ENCODE assay signal across 13 cellular contexts in genomic region chr10:79404690-79405131, GRCh38. TPM values are rescaled to one million over a fixed set of nuclear protein-coding genes. Genes with fewer than 3 reads are reported as not detected.
A peak's percentile ranks its signal among the peaks of the same experiment; 100 is the strongest.
DNase-seq lines count a peak whose midpoint lies in the region; TF ChIP-seq lines count a peak whose summit lies in the region.
"Had no signal": no experiment of that assay in that cellular context is flagged by ENCODE, and none has a peak within 500 bp of the region (broad histone marks: within the 10 kb centered on the region; RNA-seq: fewer than 3 reads in every experiment).

No MANE protein-coding gene starts in this region.

- H3K27ac ChIP-seq in RWPE1 (peak overlapping the region; percentile 13; the same call in 1 of the 2 replicates), cardiac muscle cell (peak overlapping the region; percentile 92), transverse colon (no peak overlapping the region)
- H3K27ac ChIP-seq in CD4-positive, alpha-beta memory T cell (ENCODE audit: low read depth, low read length), result no peak overlapping the region

- H3K36me3 ChIP-seq in cardiac muscle cell (no peaks in the 10 kb centered on the region), transverse colon (no peaks in the 10 kb centered on the region)
- H3K36me3 ChIP-seq in CD4-positive, alpha-beta memory T cell (ENCODE audit: insufficient read depth, low read length), result no peaks in the 10 kb centered on the region

- peaks cover 5% of the 10 kb centered on the region for H3K27me3 Mint-ChIP-seq in nephron progenitor cell (ENCODE audit: low read depth, poor library complexity)
- no peaks in the 10 kb centered on the region for H3K27me3 Mint-ChIP-seq in CD4-positive, alpha-beta memory T cell
- H3K27me3 Mint-ChIP-seq: activated CD8-positive, alpha-beta T cell treated with anti-CD3 and anti-CD28 coated beads for 36 hours had no signal

- no peak for DNase-seq in RWPE1 (ENCODE audit: low spot score)
- no peak for DNase-seq in cardiac muscle cell (ENCODE audit: low read depth in 1 of 2, low spot score in 1 of 2)
- DNase-seq in nephron progenitor cell, result no peak
- peak; percentile 4 for DNase-seq in transverse colon
- no peak for DNase-seq in activated CD8-positive, alpha-beta memory T cell treated with anti-CD3 and anti-CD28 coated beads for 24 hours
- DNase-seq in activated CD4-positive, alpha-beta T cell treated with anti-CD3 and anti-CD28 coated beads for 48 hours, result no peak
- no peak for DNase-seq in HuH-7.5 (ENCODE audit: low spot score)
- no peak for DNase-seq in CD4-positive, alpha-beta memory T cell
- DNase-seq: activated CD8-positive, alpha-beta T cell treated with anti-CD3 and anti-CD28 coated beads for 36 hours; activated naive CD4-positive, alpha-beta T cell treated with Interleukin-2 at 50 U/mL for 16 hours; MG63; stimulated activated CD4-positive, alpha-beta T cell treated with anti-CD3 and anti-CD28 coated beads, Interleukin-4, amount 100 ng/mL, for 1 hour; stimulated activated naive CD8-positive, alpha-beta T cell treated with anti-CD3 and anti-CD28 coated beads, Interleukin-15, amount 100 ng/mL, for 72 hours had no signal

- no peak for TF ChIP-seq EP300 in transverse colon (IDR thresholded peaks at IDR 0.05; ENCODE audit: low read depth)

- in situ Hi-C loops in transverse colon (cut with MboI; ENCODE audit: low pct_ligation_motif_present in 1 of 4, low pct_unique_long_range_greater_than_20kb in 1 of 4, low sequenced_read_pairs in 3 of 4), result no loop called here

- no peaks in the 10 kb centered on the region for H3K9me3 Mint-ChIP-seq in nephron progenitor cell
- no peaks in the 10 kb centered on the region for H3K9me3 Mint-ChIP-seq in CD4-positive, alpha-beta memory T cell
- H3K9me3 Mint-ChIP-seq: activated CD8-positive, alpha-beta T cell treated with anti-CD3 and anti-CD28 coated beads for 36 hours; stimulated activated naive CD8-positive, alpha-beta T cell treated with anti-CD3 and anti-CD28 coated beads, Interleukin-15, amount 100 ng/mL, for 72 hours had no signal

- H3K4me3 Mint-ChIP-seq in nephron progenitor cell, result peak overlapping the region; percentile 68
- H3K4me3 Mint-ChIP-seq in CD4-positive, alpha-beta memory T cell, result no peak overlapping the region
- H3K4me3 Mint-ChIP-seq: activated CD8-positive, alpha-beta T cell treated with anti-CD3 and anti-CD28 coated beads for 36 hours; stimulated activated naive CD8-positive, alpha-beta T cell treated with anti-CD3 and anti-CD28 coated beads, Interleukin-15, amount 100 ng/mL, for 72 hours had no signal

- 49% methylated on average over 5 of the region's 5 CpGs; no CpG with 5 or more reads in 1 of the 2 donors for WGBS in transverse colon (ENCODE audit: low coverage in 1 of 2), 2 donors

- intact Hi-C loops in transverse colon (cut with DNase I; ENCODE audit: low total_unique reads), result loop anchor here (5.0 kb wide), 1 partner anchor 38 kb away; no protein-coding TSS in a partner anchor
- intact Hi-C loops in CD4-positive, alpha-beta memory T cell (cut with micrococcal nuclease), result no loop called here

- H3K4me3 ChIP-seq in cardiac muscle cell (no peak overlapping the region), transverse colon (no peak overlapping the region)
- H3K4me3 ChIP-seq in CD4-positive, alpha-beta memory T cell (ENCODE audit: low read length in 2 of 2), result no peak overlapping the region
- H3K4me3 ChIP-seq: MG63 had no signal

- POLR2A ChIA-PET in RWPE1 (lab: Yijun Ruan, JAX; ENCODE audit: low non-redundant PET), result no interaction called here
- POLR2A ChIA-PET in CD4-positive, alpha-beta memory T cell (lab: Charles Lee; ENCODE audit: partially characterized antibody), result no interaction called here

- no peak for TF ChIP-seq POLR2A in transverse colon (IDR thresholded peaks at IDR 0.05)

- CTCF ChIA-PET in RWPE1 (lab: Yijun Ruan, JAX), result interaction anchor here (0.5 to 1.1 kb wide), 2 partner anchors 14 to 15 kb away, joined by 3 read pairs; no protein-coding TSS in a partner anchor
- CTCF ChIA-PET in CD4-positive, alpha-beta memory T cell (lab: Charles Lee; ENCODE audit: partially characterized antibody), result interaction anchor here (1.1 kb wide), 1 partner anchor 30 kb away, joined by 3 read pairs; no protein-coding TSS in a partner anchor

- H3K4me1 ChIP-seq in cardiac muscle cell (ENCODE audit: low read depth), result peaks cover 67% of the 10 kb centered on the region
- peaks cover 88 to 98% (median 91%) of the 10 kb centered on the region in 4 donors for H3K4me1 ChIP-seq in transverse colon
- H3K4me1 ChIP-seq in CD4-positive, alpha-beta memory T cell (ENCODE audit: insufficient read depth, low read length), result no peaks in the 10 kb centered on the region

- no peaks in the 10 kb centered on the region for H3K36me3 Mint-ChIP-seq in nephron progenitor cell (ENCODE audit: low read depth)
- H3K36me3 Mint-ChIP-seq in CD4-positive, alpha-beta memory T cell, result no peaks in the 10 kb centered on the region

- no peaks in the 10 kb centered on the region for H3K27me3 ChIP-seq in cardiac muscle cell
- H3K27me3 ChIP-seq in transverse colon, result no peaks in the 10 kb centered on the region
- no peaks in the 10 kb centered on the region for H3K27me3 ChIP-seq in CD4-positive, alpha-beta memory T cell (ENCODE audit: insufficient read depth, low read length)
- H3K27me3 ChIP-seq: MG63 had no signal

- peak overlapping the region; percentile 97 for H3K27ac Mint-ChIP-seq in nephron progenitor cell
- peak overlapping the region in 2 of 7 donors; percentile 15 to 52 for H3K27ac Mint-ChIP-seq in CD4-positive, alpha-beta memory T cell
- H3K27ac Mint-ChIP-seq: activated CD8-positive, alpha-beta T cell treated with anti-CD3 and anti-CD28 coated beads for 36 hours; stimulated activated naive CD8-positive, alpha-beta T cell treated with anti-CD3 and anti-CD28 coated beads, Interleukin-15, amount 100 ng/mL, for 72 hours had no signal

- H3K9me3 ChIP-seq in cardiac muscle cell (ENCODE audit: low read depth) (no peaks in the 10 kb centered on the region), transverse colon (no peaks in the 10 kb centered on the region)
- no peaks in the 10 kb centered on the region for H3K9me3 ChIP-seq in CD4-positive, alpha-beta memory T cell (ENCODE audit: control insufficient read depth in 1 of 2, low read length in 2 of 2)
- H3K9me3 ChIP-seq: MG63 had no signal

- H3K4me1 Mint-ChIP-seq in nephron progenitor cell, result peaks cover 79% of the 10 kb centered on the region
- H3K4me1 Mint-ChIP-seq in CD4-positive, alpha-beta memory T cell, result peaks cover 0 to 1% (median 0%) of the 10 kb centered on the region in 4 donors
- H3K4me1 Mint-ChIP-seq: stimulated activated naive CD8-positive, alpha-beta T cell treated with anti-CD3 and anti-CD28 coated beads, Interleukin-15, amount 100 ng/mL, for 72 hours had no signal

- TF ChIP-seq CTCF in RWPE1 (conservative IDR thresholded peaks at IDR 0.05; ENCODE audit: low read depth) (no peak), cardiac muscle cell (IDR thresholded peaks at IDR 0.05; ENCODE audit: low read depth, low read length) (no peak), nephron progenitor cell (IDR thresholded peaks at IDR 0.05) (no peak), transverse colon (IDR thresholded peaks at IDR 0.05) (no peak)

RNA-seq across cellular contexts. Expression of gene ZCCHC24, which starts 40.7 kb away (rescaled TPM):
- 56.5 and 58.0 TPM in 2 replicates for total RNA-seq in cardiac muscle cell
- polyA plus RNA-seq in cardiac muscle cell, result 65.4 and 81.5 TPM in 2 replicates
- total RNA-seq in transverse colon, result 10 to 100 TPM; 15.6 to 41.1 (median 22.5) TPM
- total RNA-seq in CD4-positive, alpha-beta memory T cell, result 1 to 10 TPM; 1.7 to 1.9 TPM
- under 1 TPM; 0.30 to 0.79 TPM for polyA plus RNA-seq in CD4-positive, alpha-beta memory T cell

RNA-seq across cellular contexts. Expression of gene PPIF, which starts 57.4 kb away (rescaled TPM):
- total RNA-seq in cardiac muscle cell (86.6 and 101 TPM in 2 replicates), transverse colon (100 to 1,000 TPM in 1 of 4 donors, 10 to 100 TPM in 3; 37.2 to 149 (median 51.6) TPM)
- polyA plus RNA-seq in cardiac muscle cell, result 125 and 143 TPM in 2 replicates
- total RNA-seq in CD4-positive, alpha-beta memory T cell, result 10 to 100 TPM; 26.3 to 33.7 TPM
- polyA plus RNA-seq in CD4-positive, alpha-beta memory T cell, result 10 to 100 TPM; 10.6 to 13.1 TPM

Comparison
In these comparisons a context has a peak if more than half of its experiments do, and no peak if none do; other contexts are left out.
1. H3K27ac ChIP-seq: peak in RWPE1 (single experiment) and cardiac muscle cell (single experiment); none in transverse colon (0 of 4) and CD4-positive, alpha-beta memory T cell (single experiment).
2. RNA of gene ZCCHC24, which starts 40.7 kb away (total RNA-seq): 56.5 to 58.0 TPM in cardiac muscle cell and 15.6 to 41.1 TPM in transverse colon; 1.7 to 1.9 TPM in CD4-positive, alpha-beta memory T cell; every median in the first group is over 4 times any median in the second.